In genomic region chr4:6783111-6783981, GRCh38 we compare ENCODE assay signal across 8 cellular contexts. TPM values are rescaled to one million over a fixed set of nuclear protein-coding genes. Genes with fewer than 3 reads are reported as not detected.
DNase-seq lines count a peak whose midpoint lies in the region; ATAC-seq, FAIRE-seq and TF ChIP-seq lines count a peak whose summit lies in the region.

No MANE protein-coding gene starts in this region.

- H3K79me2 ChIP-seq in DOHH2 (ENCODE audit: control insufficient read depth, low read length) (peaks cover 52% of the 10 kb centered on the region), fibroblast of lung (ENCODE audit: control insufficient read depth, insufficient read depth, low read length) (peaks cover 44% of the 10 kb centered on the region)

- H2AFZ ChIP-seq in fibroblast of lung (ENCODE audit: low read length), result no peak overlapping the region

- H3K27ac ChIP-seq in DOHH2 (ENCODE audit: low read depth, low read length) (peak overlapping the region; percentile 80), fibroblast of lung (ENCODE audit: insufficient read depth, low read length) (peak overlapping the region; percentile 87)

- peak overlapping the region; percentile 97 for H3K4me3 ChIP-seq in DOHH2 (ENCODE audit: low read length)
- peak overlapping the region; percentile 80 to 97 (median 87) for H3K4me3 ChIP-seq in fibroblast of lung (replicated peaks in 1 of 4; ENCODE audit: control extremely low read depth in 1 of 4, insufficient read depth in 1 of 4, low read depth in 3 of 4, low read length in 4 of 4)

- TF ChIP-seq CTCF in DOHH2 (IDR thresholded peaks at IDR 0.05; ENCODE audit: low read depth, low read length, poor library complexity, severe bottlenecking) (peak; percentile 39), fibroblast of lung (conservative IDR thresholded peaks at IDR 0.05 in 1 of 2, IDR thresholded peaks at IDR 0.05 in 1 of 2; ENCODE audit: low read depth in 1 of 2, low read length in 2 of 2) (peak; percentile 8 to 14)

- H3K4me2 ChIP-seq in DOHH2 (ENCODE audit: low read length), result peak overlapping the region; percentile 98
- peak overlapping the region; percentile 79 for H3K4me2 ChIP-seq in fibroblast of lung (ENCODE audit: extremely low read depth, insufficient read depth, low read length)

- H3K9me3 ChIP-seq in DOHH2 (ENCODE audit: control insufficient read depth, insufficient read depth, low read length) (no peaks in the 10 kb centered on the region), fibroblast of lung (ENCODE audit: control insufficient read depth, insufficient read depth, low read depth, low read length) (no peaks in the 10 kb centered on the region)

- peak overlapping the region; percentile 96 for H3K9ac ChIP-seq in fibroblast of lung (ENCODE audit: insufficient read depth, low read length)

- H3K36me3 Mint-ChIP-seq in activated T-helper 17 cell treated with anti-CD3 and anti-CD28 coated beads, Interleukin-2, amount 50 U/mL, for 72 hours (ENCODE audit: low read depth), result peaks cover 12% of the 10 kb centered on the region
- peaks cover 0 to 21% (median 3%) of the 10 kb centered on the region in 3 donors for H3K36me3 Mint-ChIP-seq in naive thymus-derived CD8-positive, alpha-beta T cell
- H3K36me3 Mint-ChIP-seq in stimulated activated naive B cell treated with anti-CD40 and anti-IgM and Interleukin-4, amounts not matched to agents 10 μg/mL and 1 μg/mL and 100 μg/mL, for 72 hours, result peaks cover 5 to 9% of the 10 kb centered on the region in 2 donors

- TF ChIP-seq RAD21 in Ishikawa (IDR thresholded peaks at IDR 0.05; ENCODE audit: low read depth), result no peak

- no peaks in the 10 kb centered on the region for H3K9me3 Mint-ChIP-seq in activated T-helper 17 cell treated with anti-CD3 and anti-CD28 coated beads, Interleukin-2, amount 50 U/mL, for 72 hours
- no peaks in the 10 kb centered on the region for H3K9me3 Mint-ChIP-seq in naive thymus-derived CD8-positive, alpha-beta T cell
- H3K9me3 Mint-ChIP-seq in stimulated activated naive B cell treated with anti-CD40 and anti-IgM and Interleukin-4, amounts not matched to agents 10 μg/mL and 1 μg/mL and 100 μg/mL, for 72 hours, result no peaks in the 10 kb centered on the region

- POLR2A ChIA-PET in naive thymus-derived CD8-positive, alpha-beta T cell (lab: Charles Lee), result interaction anchor here (0.7 to 9.2 kb wide), 17 partner anchors 10 to 209 kb away, joined by 3 to 82 read pairs (median 4); partner anchors contain the start of genes BLOC1S4 and MAN2B2

- H3K4me1 Mint-ChIP-seq in activated T-helper 17 cell treated with anti-CD3 and anti-CD28 coated beads, Interleukin-2, amount 50 U/mL, for 72 hours, result peaks cover 22% of the 10 kb centered on the region
- peaks cover 41 to 74% (median 72%) of the 10 kb centered on the region in 4 donors for H3K4me1 Mint-ChIP-seq in naive thymus-derived CD8-positive, alpha-beta T cell
- H3K4me1 Mint-ChIP-seq in stimulated activated naive B cell treated with anti-CD40 and anti-IgM and Interleukin-4, amounts not matched to agents 10 μg/mL and 1 μg/mL and 100 μg/mL, for 72 hours, result peaks cover 19 to 44% of the 10 kb centered on the region in 2 donors

- no peak for TF ChIP-seq EP300 in Ishikawa (IDR thresholded peaks at IDR 0.05; ENCODE audit: borderline replicate concordance)

- FAIRE-seq in RCC 7860 (lab: Jason Lieb, UNC), result no peak

- H3K4me3 Mint-ChIP-seq in activated T-helper 17 cell treated with anti-CD3 and anti-CD28 coated beads, Interleukin-2, amount 50 U/mL, for 72 hours, result peak overlapping the region; percentile 84
- peak overlapping the region; percentile 82 to 92 (median 88) for H3K4me3 Mint-ChIP-seq in naive thymus-derived CD8-positive, alpha-beta T cell
- peak overlapping the region; percentile 81 to 91 for H3K4me3 Mint-ChIP-seq in stimulated activated naive B cell treated with anti-CD40 and anti-IgM and Interleukin-4, amounts not matched to agents 10 μg/mL and 1 μg/mL and 100 μg/mL, for 72 hours

- H3K27me3 ChIP-seq in DOHH2 (ENCODE audit: control insufficient read depth, low read length) (no peaks in the 10 kb centered on the region), fibroblast of lung (ENCODE audit: control insufficient read depth, insufficient read depth, low read length) (no peaks in the 10 kb centered on the region)

- peaks cover 22% of the 10 kb centered on the region for H3K4me1 ChIP-seq in DOHH2 (ENCODE audit: control insufficient read depth, low read length)
- no peaks in the 10 kb centered on the region for H3K4me1 ChIP-seq in fibroblast of lung (ENCODE audit: control insufficient read depth, extremely low read depth, insufficient read depth, low read length)

- peaks cover 16% of the 10 kb centered on the region for H3F3A ChIP-seq in DOHH2 (ENCODE audit: control insufficient read depth, insufficient read depth)

- no peaks in the 10 kb centered on the region for H3K27me3 Mint-ChIP-seq in activated T-helper 17 cell treated with anti-CD3 and anti-CD28 coated beads, Interleukin-2, amount 50 U/mL, for 72 hours
- no peaks in the 10 kb centered on the region for H3K27me3 Mint-ChIP-seq in naive thymus-derived CD8-positive, alpha-beta T cell
- H3K27me3 Mint-ChIP-seq in stimulated activated naive B cell treated with anti-CD40 and anti-IgM and Interleukin-4, amounts not matched to agents 10 μg/mL and 1 μg/mL and 100 μg/mL, for 72 hours, result no peaks in the 10 kb centered on the region

- H3K27ac Mint-ChIP-seq in activated T-helper 17 cell treated with anti-CD3 and anti-CD28 coated beads, Interleukin-2, amount 50 U/mL, for 72 hours, result peak overlapping the region; percentile 81
- H3K27ac Mint-ChIP-seq in naive thymus-derived CD8-positive, alpha-beta T cell, result peak overlapping the region; percentile 68 to 96 (median 91)
- H3K27ac Mint-ChIP-seq in stimulated activated naive B cell treated with anti-CD40 and anti-IgM and Interleukin-4, amounts not matched to agents 10 μg/mL and 1 μg/mL and 100 μg/mL, for 72 hours, result peak overlapping the region; percentile 94

- peak; percentile 66 for ATAC-seq in GM21576 (IDR thresholded peaks at IDR 0.05; ENCODE audit: unreplicated experiment)
- peak; percentile 85 for ATAC-seq in activated T-helper 17 cell treated with anti-CD3 and anti-CD28 coated beads, Interleukin-2, amount 50 U/mL, for 72 hours (replicated peaks)
- ATAC-seq in naive thymus-derived CD8-positive, alpha-beta T cell, result peak; percentile 69 to 73
- peak; percentile 80 to 81 for ATAC-seq in stimulated activated naive B cell treated with anti-CD40 and anti-IgM and Interleukin-4, amounts not matched to agents 10 μg/mL and 1 μg/mL and 100 μg/mL, for 72 hours (replicated peaks)

- DNase-seq in RCC 7860 (ENCODE audit: low spot score) (peak; percentile 60), fibroblast of lung (ENCODE audit: low read depth in 2 of 2) (peak; percentile 76 to 90)
- DNase-seq in naive thymus-derived CD8-positive, alpha-beta T cell, result peak; percentile 78 to 91 (median 88)
- DNase-seq in stimulated activated naive B cell treated with anti-CD40 and anti-IgM and Interleukin-4, amounts not matched to agents 10 μg/mL and 1 μg/mL and 100 μg/mL, for 72 hours, result peak; percentile 83

- peaks cover 17% of the 10 kb centered on the region for H3K36me3 ChIP-seq in DOHH2 (ENCODE audit: control insufficient read depth, low read length)
- H3K36me3 ChIP-seq in fibroblast of lung (ENCODE audit: control insufficient read depth, insufficient read depth, low read length), result no peaks in the 10 kb centered on the region

- H3K9me2 ChIP-seq in DOHH2 (replicated peaks; ENCODE audit: control insufficient read depth, low read length), result no peaks in the 10 kb centered on the region

- peaks cover 26% of the 10 kb centered on the region for H4K20me1 ChIP-seq in DOHH2 (ENCODE audit: control insufficient read depth, insufficient read depth, low read depth, low read length)
- no peaks in the 10 kb centered on the region for H4K20me1 ChIP-seq in fibroblast of lung (ENCODE audit: control insufficient read depth, extremely low read depth, insufficient read depth, low read length)

TF ChIP-seq in Ishikawa, 13 proteins besides CTCF, POLR2A, EP300 and RAD21:
- peak; percentile 69; the same call in 1 of the 2 replicates for TF ChIP-seq ZBTB7A (IDR thresholded peaks at IDR 0.05; ENCODE audit: low read depth)
- 0 out of 2 replicates have a peak, but pooled peaks have one; percentile 31 for TF ChIP-seq EGR1 (IDR thresholded peaks at IDR 0.05)
- TF ChIP-seq TAF1 (IDR thresholded peaks at IDR 0.05; ENCODE audit: low read depth), result peak; percentile 74
- TF ChIP-seq YY1 (IDR thresholded peaks at IDR 0.05; ENCODE audit: low read depth), result no peak
- 0 out of 2 replicates have a peak, but pooled peaks have one; percentile 5 for TF ChIP-seq TEAD4 (IDR thresholded peaks at IDR 0.05)

RNA-seq across cellular contexts. Expression of gene KIAA0232, which starts 0.8 kb away (rescaled TPM):
- total RNA-seq in activated T-helper 17 cell treated with anti-CD3 and anti-CD28 coated beads, Interleukin-2, amount 50 U/mL, for 72 hours, result 10 to 100 TPM in 1 of 2 donors, 1 to 10 TPM in 1; 9.4 to 10.5 TPM
- total RNA-seq in fibroblast of lung, result 17.7 and 18.8 TPM in 2 replicates
- polyA plus RNA-seq in fibroblast of lung, result 12.3 and 18.0 TPM in 2 replicates
- polyA plus RNA-seq in fibroblast of lung (2012), result 7.8 and 10.7 TPM in 2 replicates
- 2.9 and 5.7 TPM in 2 replicates for polyA minus RNA-seq in fibroblast of lung (ENCODE audit: low replicate concordance)
- total RNA-seq in naive thymus-derived CD8-positive, alpha-beta T cell, result 10 to 100 TPM; 29.9 to 31.0 TPM
- 10 to 100 TPM; 11.9 to 15.4 (median 13.7) TPM for polyA plus RNA-seq in naive thymus-derived CD8-positive, alpha-beta T cell

Comparison
In these comparisons a context has a peak if more than half of its experiments do, and no peak if none do; other contexts are left out.
1. Peak in every context shown above with its lines: DNase-seq, ATAC-seq, H3K4me3 ChIP-seq and H3K27ac ChIP-seq.